Comparison of ENCODE assay signal across 17 cellular contexts in the genomic region with DNA sequence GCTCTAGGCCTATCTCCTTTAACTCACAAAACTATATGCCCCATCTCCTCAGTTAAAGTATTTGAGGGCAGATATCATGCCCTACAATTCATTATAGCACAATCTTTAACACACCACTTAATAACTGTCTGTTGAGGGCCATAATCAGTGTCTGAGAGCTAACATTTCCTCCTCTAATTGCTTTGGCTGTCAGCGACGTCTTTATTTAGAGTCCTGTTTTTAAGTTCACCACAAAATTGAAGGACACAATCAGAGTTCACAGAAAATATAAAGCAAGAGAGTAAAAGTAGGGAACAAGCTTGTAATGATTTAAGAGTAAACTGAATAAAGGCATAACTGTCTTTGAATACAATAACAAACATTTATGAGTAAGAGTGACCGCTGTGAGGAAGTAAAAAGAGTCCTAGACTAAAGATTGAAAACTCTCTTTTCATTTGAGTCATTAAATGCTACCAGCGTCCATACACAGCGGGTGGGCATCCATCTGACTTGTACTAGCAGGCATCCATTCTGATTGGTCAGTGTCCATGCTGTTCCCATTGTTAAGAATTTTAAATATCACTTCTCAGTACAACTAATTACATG. TPM values are rescaled to one million over a fixed set of nuclear protein-coding genes. Genes with fewer than 3 reads are reported as not detected.
DNase-seq lines count a peak whose midpoint lies in the region; ATAC-seq, FAIRE-seq and TF ChIP-seq lines count a peak whose summit lies in the region.
"Had no signal": no experiment of that assay in that cellular context is flagged by ENCODE, and none has a peak within 500 bp of the region (broad histone marks: within the 10 kb centered on the region; RNA-seq: fewer than 3 reads in every experiment).

No MANE protein-coding gene starts in this region.

- H3K9ac ChIP-seq in GM12878 (ENCODE audit: control insufficient read depth, insufficient read depth, low read length) = no peak overlapping the region
- H3K9ac ChIP-seq: BLaER1 had no signal

- no peaks in the 10 kb centered on the region for H3K36me3 ChIP-seq in GM12878 (ENCODE audit: control insufficient read depth in 2 of 2, insufficient read depth in 2 of 2, low read length in 1 of 2)
- H3K36me3 ChIP-seq: BLaER1, HAP-1 had no signal

- ATAC-seq in GM12878 = peak; percentile 54
- ATAC-seq: K562 had no signal

- H3K4me3 ChIP-seq in GM12878 = no peak overlapping the region
- H3K4me3 ChIP-seq: BLaER1, HAP-1, K562 had no signal

- CTCF ChIA-PET in GM12878 (lab: Yijun Ruan, JAX) = interaction anchor here (1.4 kb wide), 1 partner anchor 62 kb away, joined by 3 read pairs; no protein-coding TSS in a partner anchor

- in situ Hi-C loops in GM12878 (cut with MboI) = no loop called here

- TF ChIP-seq POLR2A in GM12878 (IDR thresholded peaks at IDR 0.05; ENCODE audit: low read depth, low read length) = no peak

- no peak overlapping the region for H3K4me2 ChIP-seq in GM12878 (ENCODE audit: control insufficient read depth, insufficient read depth)
- H3K4me2 ChIP-seq: BLaER1 had no signal

- no peaks in the 10 kb centered on the region for H3K4me1 Mint-ChIP-seq in chondrocyte (ENCODE audit: low read depth)

- RAD21 ChIA-PET in GM12878 (lab: Charles Lee; ENCODE audit: unreplicated experiment) = no interaction called here

- intact Hi-C loops in GM12878 (cut with micrococcal nuclease; ENCODE audit: unreplicated experiment) = no loop called here

- POLR2A ChIA-PET in GM12878 (lab: Charles Lee) = interaction anchor here (0.6 kb wide), 1 partner anchor 9 kb away, joined by 3 read pairs; no protein-coding TSS in a partner anchor

- DNase-seq in M059J (ENCODE audit: low read depth) = peak; percentile 20
- peak; percentile 27 for DNase-seq in RPMI7951 (ENCODE audit: low read depth)
- no peak for DNase-seq in GM12878 (ENCODE audit: low read depth, low spot score)
- DNase-seq in retina = peak; percentile 53
- no peak for DNase-seq in NCI-H226
- DNase-seq in SIG-M5 (lab: John Stamatoyannopoulos, UW) = no peak
- DNase-seq in NCI-H510A treated with DMSO at 0.1 percent for 48 hours (lab: John Stamatoyannopoulos, UW) = no peak
- DNase-seq in chondrocyte (ENCODE audit: low spot score) = no peak
- DNase-seq: AML-193, Calu3, DMS 273 treated with DMSO at 0.1 percent for 48 hours, HFFc6 had no signal

- TF ChIP-seq RAD21 in GM12878 (IDR thresholded peaks at IDR 0.05; ENCODE audit: insufficient read depth, low read depth, low read length) = no peak

- 40% methylated on average over 5 of the region's 5 CpGs for WGBS in GM12878 (ENCODE audit: insufficient coverage, insufficient replicate concordance, low lambda C conversion rate, missing lambda C conversion rate)

- no peak overlapping the region for H3K27ac Mint-ChIP-seq in chondrocyte (ENCODE audit: unreplicated experiment)
- H3K27ac Mint-ChIP-seq: HFFc6 had no signal

- no peaks in the 10 kb centered on the region for H3K36me3 Mint-ChIP-seq in chondrocyte (ENCODE audit: low read depth)

- H3K27me3 Mint-ChIP-seq in chondrocyte (ENCODE audit: low read depth) = peaks cover 12% of the 10 kb centered on the region

- no peak overlapping the region for H2AFZ ChIP-seq in GM12878 (ENCODE audit: control insufficient read depth, low read depth, low read length)

- H3K4me3 Mint-ChIP-seq in chondrocyte (ENCODE audit: unreplicated experiment) = no peak overlapping the region
- H3K4me3 Mint-ChIP-seq: HFFc6 had no signal

- H3K9me3 ChIP-seq in GM12878 (replicated peaks; ENCODE audit: control insufficient read depth, insufficient read depth, low read length) = no peaks in the 10 kb centered on the region
- H3K9me3 ChIP-seq: BLaER1, HAP-1 had no signal

- no peaks in the 10 kb centered on the region for H4K20me1 ChIP-seq in GM12878 (ENCODE audit: control insufficient read depth, insufficient read depth)
- H4K20me1 ChIP-seq: BLaER1 had no signal

- no peak for TF ChIP-seq EP300 in GM12878 (IDR thresholded peaks at IDR 0.05; ENCODE audit: borderline replicate concordance in 1 of 2, control insufficient read depth in 1 of 2, low read depth in 2 of 2, low read length in 2 of 2)

- FAIRE-seq in GM12878 (lab: Jason Lieb, UNC) = no peak
- FAIRE-seq: H1, K562 had no signal

- H3K27me3 ChIP-seq in GM12878 (replicated peaks in 1 of 2; ENCODE audit: control insufficient read depth in 2 of 2, insufficient read depth in 2 of 2, low read length in 1 of 2) = no peaks in the 10 kb centered on the region
- H3K27me3 ChIP-seq: BLaER1 had no signal

- H3K4me1 ChIP-seq in GM12878 (ENCODE audit: control insufficient read depth, insufficient read depth, low read length) = no peaks in the 10 kb centered on the region
- H3K4me1 ChIP-seq: BLaER1, HAP-1 had no signal

- SMC1A ChIA-PET in GM12878 (lab: Charles Lee; ENCODE audit: uncharacterized antibody, unreplicated experiment) = interaction anchor here (0.9 kb wide), 1 partner anchor 85 kb away, joined by 3 read pairs; no protein-coding TSS in a partner anchor

- H3K27ac ChIP-seq in GM12878 (ENCODE audit: control insufficient read depth, insufficient read depth) = no peak overlapping the region
- H3K27ac ChIP-seq: BLaER1, HL-60 had no signal

- no TSS peak for BruUV-seq in GM12878 (replicated peaks; lab: Mats Ljungman, UMichigan)

- H3K9me3 Mint-ChIP-seq in chondrocyte (ENCODE audit: low read depth) = no peaks in the 10 kb centered on the region
- H3K9me3 Mint-ChIP-seq: HFFc6 had no signal

- TF ChIP-seq CTCF in GM12878 (IDR thresholded peaks at IDR 0.05 in 2 of 3, conservative IDR thresholded peaks at IDR 0.05 in 1 of 3; ENCODE audit: control insufficient read depth in 2 of 3, extremely low read depth in 1 of 3, insufficient read depth in 1 of 3, low read depth in 3 of 3, low read length in 3 of 3) = no peak
- TF ChIP-seq CTCF in chondrocyte (IDR thresholded peaks at IDR 0.05) = no peak

- no peaks in the 10 kb centered on the region for H3K79me2 ChIP-seq in GM12878 (ENCODE audit: control insufficient read depth, insufficient read depth, low read length)

TF ChIP-seq in GM12878, 131 proteins besides CTCF, POLR2A, EP300 and RAD21:
- TF ChIP-seq POLR2AphosphoS5 (IDR thresholded peaks at IDR 0.05; ENCODE audit: low read length) (no peak), ZNF384 (IDR thresholded peaks at IDR 0.05; ENCODE audit: borderline replicate concordance, low read depth, low read length) (no peak), CHD4 (IDR thresholded peaks at IDR 0.05) (no peak)

RNA-seq across cellular contexts. Expression of a gene that starts 38.3 kb away (rescaled TPM):
- total RNA-seq in M059J (2014; rRNA removed; shearing (Covaris generic)) = 3.8 and 4.6 TPM in 2 replicates
- total RNA-seq in RPMI7951 (2014; rRNA removed; shearing (Covaris generic)) = 0.60 and 0.68 TPM in 2 replicates
- total RNA-seq in GM12878 (2013; cell fraction: nucleolus; rRNA removed) = 61.1 and 63.0 TPM in 2 replicates
- total RNA-seq in GM12878 (2014; rRNA removed) = 6.4 and 10.3 TPM in 2 replicates
- 8.3 and 8.7 TPM in 2 replicates for total RNA-seq in GM12878 (2014; rRNA removed; fragmentation: Illumina TruSeq; extraction: Trizol)
- total RNA-seq in GM12878 (2021) = 6.0 and 6.1 TPM in 2 replicates
- polyA plus RNA-seq in GM12878 (2011; ENCODE audit: low read depth) = 1.3 TPM
- polyA plus RNA-seq in GM12878 (2011; rRNA removed) = 4.5 and 4.6 TPM in 2 replicates
- 1.9 TPM in 2 replicates for polyA plus RNA-seq in GM12878 (2011; cell fraction: cytosol; rRNA removed)
- polyA plus RNA-seq in GM12878 (2011; cell fraction: nucleus; rRNA removed) = 10.9 and 12.8 TPM in 2 replicates
- 2.1 and 2.4 TPM in 2 replicates for polyA plus RNA-seq in GM12878 (2012)
- polyA plus RNA-seq in GM12878 (2014; fragmentation: Illumina TruSeq; extraction: Trizol) = 4.2 and 5.8 TPM in 2 replicates
- 1 to 10 TPM; 1.9 to 3.9 TPM for polyA plus RNA-seq in GM12878 (2014; fragmentation: Nextera tagmentation; extraction: Ambion mirVana)
- polyA plus RNA-seq in GM12878 (2014; rRNA removed) = 5.0 and 5.2 TPM in 2 replicates
- 1 to 10 TPM; 4.2 to 4.3 TPM for polyA plus RNA-seq in GM12878 (2016; fragmentation: Nextera tagmentation; extraction: Ambion mirVana)
- 7.8 and 8.2 TPM in 2 replicates for polyA minus RNA-seq in GM12878 (2011; rRNA and poly(A)+ RNA removed)
- 2.3 and 2.4 TPM in 2 replicates for polyA minus RNA-seq in GM12878 (2011; cell fraction: cytosol; rRNA and poly(A)+ RNA removed)
- polyA minus RNA-seq in GM12878 (2011; cell fraction: nucleus; rRNA and poly(A)+ RNA removed) = 11.2 and 16.8 TPM in 2 replicates
- 0.10 to 0.15 TPM in 2 of 3 replicates, not detected in the other for total RNA-seq in chondrocyte
- total RNA-seq: Calu3 had no signal

Comparison
In these comparisons a context has a peak if more than half of its experiments do, and no peak if none do; other contexts are left out.
1. DNase-seq: peak in M059J (single experiment), RPMI7951 (single experiment) and retina (single experiment); none in GM12878 (single experiment), NCI-H226 (single experiment), SIG-M5 (single experiment), NCI-H510A treated with DMSO at 0.1 percent for 48 hours (single experiment) and chondrocyte (single experiment).